1 cellular context compared by ENCODE assay signal in the genomic region with DNA sequence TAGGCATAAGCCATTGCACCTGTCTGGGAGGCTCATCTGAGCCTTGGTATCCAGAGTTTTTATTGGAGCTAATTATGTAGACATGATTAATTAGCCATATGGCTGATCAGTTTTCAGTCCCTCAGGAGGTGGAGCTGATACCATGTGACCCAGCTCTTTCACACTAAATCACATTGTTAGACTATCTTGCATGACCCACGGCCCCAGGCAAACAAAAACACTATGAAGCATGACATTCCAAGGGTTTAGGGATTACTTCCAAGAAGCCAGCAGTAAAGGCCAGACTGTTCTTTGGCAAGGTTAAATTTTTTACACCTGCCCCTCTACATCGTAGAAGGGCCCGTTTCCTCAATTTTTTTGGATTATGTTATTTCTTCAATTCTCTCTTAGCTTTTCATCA.
TF ChIP-seq lines count a peak whose summit lies in the region.

No MANE protein-coding gene starts in this region.

TF ChIP-seq in GM23338, 12 proteins besides CTCF, POLR2A, EP300 and RAD21 (continued from another document):
- TF ChIP-seq, protein P1, sequence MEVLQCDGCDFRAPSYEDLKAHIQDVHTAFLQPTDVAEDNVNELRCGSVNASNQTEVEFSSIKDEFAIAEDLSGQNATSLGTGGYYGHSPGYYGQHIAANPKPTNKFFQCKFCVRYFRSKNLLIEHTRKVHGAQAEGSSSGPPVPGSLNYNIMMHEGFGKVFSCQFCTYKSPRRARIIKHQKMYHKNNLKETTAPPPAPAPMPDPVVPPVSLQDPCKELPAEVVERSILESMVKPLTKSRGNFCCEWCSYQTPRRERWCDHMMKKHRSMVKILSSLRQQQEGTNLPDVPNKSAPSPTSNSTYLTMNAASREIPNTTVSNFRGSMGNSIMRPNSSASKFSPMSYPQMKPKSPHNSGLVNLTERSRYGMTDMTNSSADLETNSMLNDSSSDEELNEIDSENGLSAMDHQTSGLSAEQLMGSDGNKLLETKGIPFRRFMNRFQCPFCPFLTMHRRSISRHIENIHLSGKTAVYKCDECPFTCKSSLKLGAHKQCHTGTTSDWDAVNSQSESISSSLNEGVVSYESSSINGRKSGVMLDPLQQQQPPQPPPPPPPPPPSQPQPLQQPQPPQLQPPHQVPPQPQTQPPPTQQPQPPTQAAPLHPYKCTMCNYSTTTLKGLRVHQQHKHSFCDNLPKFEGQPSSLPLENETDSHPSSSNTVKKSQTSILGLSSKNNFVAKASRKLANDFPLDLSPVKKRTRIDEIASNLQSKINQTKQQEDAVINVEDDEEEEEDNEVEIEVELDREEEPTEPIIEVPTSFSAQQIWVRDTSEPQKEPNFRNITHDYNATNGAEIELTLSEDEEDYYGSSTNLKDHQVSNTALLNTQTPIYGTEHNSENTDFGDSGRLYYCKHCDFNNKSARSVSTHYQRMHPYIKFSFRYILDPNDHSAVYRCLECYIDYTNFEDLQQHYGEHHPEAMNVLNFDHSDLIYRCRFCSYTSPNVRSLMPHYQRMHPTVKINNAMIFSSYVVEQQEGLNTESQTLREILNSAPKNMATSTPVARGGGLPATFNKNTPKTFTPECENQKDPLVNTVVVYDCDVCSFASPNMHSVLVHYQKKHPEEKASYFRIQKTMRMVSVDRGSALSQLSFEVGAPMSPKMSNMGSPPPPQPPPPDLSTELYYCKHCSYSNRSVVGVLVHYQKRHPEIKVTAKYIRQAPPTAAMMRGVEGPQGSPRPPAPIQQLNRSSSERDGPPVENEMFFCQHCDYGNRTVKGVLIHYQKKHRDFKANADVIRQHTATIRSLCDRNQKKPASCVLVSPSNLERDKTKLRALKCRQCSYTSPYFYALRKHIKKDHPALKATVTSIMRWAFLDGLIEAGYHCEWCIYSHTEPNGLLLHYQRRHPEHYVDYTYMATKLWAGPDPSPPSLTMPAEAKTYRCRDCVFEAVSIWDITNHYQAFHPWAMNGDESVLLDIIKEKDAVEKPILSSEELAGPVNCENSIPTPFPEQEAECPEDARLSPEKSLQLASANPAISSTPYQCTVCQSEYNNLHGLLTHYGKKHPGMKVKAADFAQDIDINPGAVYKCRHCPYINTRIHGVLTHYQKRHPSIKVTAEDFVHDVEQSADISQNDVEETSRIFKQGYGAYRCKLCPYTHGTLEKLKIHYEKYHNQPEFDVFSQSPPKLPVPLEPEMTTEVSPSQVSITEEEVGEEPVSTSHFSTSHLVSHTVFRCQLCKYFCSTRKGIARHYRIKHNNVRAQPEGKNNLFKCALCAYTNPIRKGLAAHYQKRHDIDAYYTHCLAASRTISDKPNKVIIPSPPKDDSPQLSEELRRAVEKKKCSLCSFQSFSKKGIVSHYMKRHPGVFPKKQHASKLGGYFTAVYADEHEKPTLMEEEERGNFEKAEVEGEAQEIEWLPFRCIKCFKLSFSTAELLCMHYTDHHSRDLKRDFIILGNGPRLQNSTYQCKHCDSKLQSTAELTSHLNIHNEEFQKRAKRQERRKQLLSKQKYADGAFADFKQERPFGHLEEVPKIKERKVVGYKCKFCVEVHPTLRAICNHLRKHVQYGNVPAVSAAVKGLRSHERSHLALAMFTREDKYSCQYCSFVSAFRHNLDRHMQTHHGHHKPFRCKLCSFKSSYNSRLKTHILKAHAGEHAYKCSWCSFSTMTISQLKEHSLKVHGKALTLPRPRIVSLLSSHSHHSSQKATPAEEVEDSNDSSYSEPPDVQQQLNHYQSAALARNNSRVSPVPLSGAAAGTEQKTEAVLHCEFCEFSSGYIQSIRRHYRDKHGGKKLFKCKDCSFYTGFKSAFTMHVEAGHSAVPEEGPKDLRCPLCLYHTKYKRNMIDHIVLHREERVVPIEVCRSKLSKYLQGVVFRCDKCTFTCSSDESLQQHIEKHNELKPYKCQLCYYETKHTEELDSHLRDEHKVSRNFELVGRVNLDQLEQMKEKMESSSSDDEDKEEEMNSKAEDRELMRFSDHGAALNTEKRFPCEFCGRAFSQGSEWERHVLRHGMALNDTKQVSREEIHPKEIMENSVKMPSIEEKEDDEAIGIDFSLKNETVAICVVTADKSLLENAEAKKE (CRISPR knock-in tag; IDR thresholded peaks at IDR 0.05), result no peak
